2 cellular contexts compared by ENCODE assay signal in the genomic region with DNA sequence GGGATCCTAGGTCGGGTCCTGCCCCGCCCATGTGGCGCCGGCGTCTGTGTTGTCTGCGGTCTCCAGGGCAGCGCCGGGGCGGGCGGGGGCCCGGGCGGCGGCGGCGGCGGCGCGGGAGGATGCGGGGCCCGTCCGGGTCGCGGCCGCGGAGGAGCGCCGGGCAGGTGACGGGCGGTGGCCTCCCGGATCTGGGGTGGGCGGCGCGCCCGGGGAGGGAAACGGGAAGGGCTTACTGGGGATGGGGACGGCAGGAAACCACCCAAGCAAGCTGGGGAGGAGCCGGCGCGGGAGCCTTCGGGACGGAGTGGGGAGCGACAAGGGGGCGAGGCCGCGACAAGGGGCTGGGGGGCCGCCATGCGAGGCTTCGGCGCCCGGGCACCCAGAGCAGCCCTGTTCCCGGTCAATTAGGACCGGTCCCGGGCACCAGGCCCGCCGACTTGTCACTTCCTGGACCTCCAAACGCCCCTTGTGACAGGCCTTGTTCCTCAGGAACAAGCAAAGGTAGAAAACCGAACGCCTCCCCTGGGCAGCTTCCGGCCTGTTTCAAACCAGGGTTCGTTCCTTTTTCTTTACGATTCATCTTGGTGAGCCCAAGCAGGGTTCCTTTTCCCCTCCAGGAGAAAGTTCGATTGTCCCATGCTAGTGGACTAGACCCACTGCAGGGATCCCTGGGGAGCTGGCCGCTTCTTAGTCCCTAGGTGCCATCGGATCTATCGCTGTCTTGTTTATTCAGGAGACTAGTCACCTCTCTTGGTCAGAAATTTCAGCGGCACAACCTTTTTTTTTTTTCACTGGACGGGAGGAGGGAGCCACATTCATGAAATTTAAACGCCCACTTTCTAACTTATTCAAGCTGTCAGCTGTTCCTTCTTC.
A peak's percentile ranks its signal among the peaks of the same experiment; 100 is the strongest.
TF ChIP-seq lines count a peak whose summit lies in the region.

No MANE protein-coding gene starts in this region.

TF ChIP-seq in HCT116, 20 proteins besides CTCF, POLR2A, EP300 and RAD21:
- peak; percentile 53; the same call in 1 of the 2 replicates for TF ChIP-seq SIN3A (IDR thresholded peaks at IDR 0.05; ENCODE audit: low read depth)
- peak; percentile 85 for TF ChIP-seq ZFX (IDR thresholded peaks at IDR 0.05)
- TF ChIP-seq SP1 (IDR thresholded peaks at IDR 0.05; ENCODE audit: low read depth), result peak; percentile 42; the same call in 1 of the 2 replicates
- TF ChIP-seq CEBPB (IDR thresholded peaks at IDR 0.05; ENCODE audit: low read depth), result no peak
- TF ChIP-seq FOSL1 (IDR thresholded peaks at IDR 0.05; ENCODE audit: low read depth), result no peak
- TF ChIP-seq ELF1 (IDR thresholded peaks at IDR 0.05; ENCODE audit: borderline replicate concordance, low read depth), result peak; percentile 29; the same call in 1 of the 2 replicates
- peak; percentile 29; the same call in 1 of the 2 replicates for TF ChIP-seq EGR1 (IDR thresholded peaks at IDR 0.05; ENCODE audit: low read depth)
- peak; percentile 51 for TF ChIP-seq POLR2AphosphoS5 (IDR thresholded peaks at IDR 0.05; ENCODE audit: low read depth, low read length)
- TF ChIP-seq JUND (IDR thresholded peaks at IDR 0.05), result peak; percentile 38; the same call in 1 of the 2 replicates

TF ChIP-seq in neural cell, 6 proteins besides CTCF, POLR2A, EP300 and RAD21:
- TF ChIP-seq MXI1 (conservative IDR thresholded peaks at IDR 0.05; ENCODE audit: poor library complexity, severe bottlenecking) (no peak), TAF1 (IDR thresholded peaks at IDR 0.05; ENCODE audit: low read depth) (peak; percentile 7), SMC3 (conservative IDR thresholded peaks at IDR 0.05; ENCODE audit: poor library complexity) (no peak)
- TF ChIP-seq, protein P1, sequence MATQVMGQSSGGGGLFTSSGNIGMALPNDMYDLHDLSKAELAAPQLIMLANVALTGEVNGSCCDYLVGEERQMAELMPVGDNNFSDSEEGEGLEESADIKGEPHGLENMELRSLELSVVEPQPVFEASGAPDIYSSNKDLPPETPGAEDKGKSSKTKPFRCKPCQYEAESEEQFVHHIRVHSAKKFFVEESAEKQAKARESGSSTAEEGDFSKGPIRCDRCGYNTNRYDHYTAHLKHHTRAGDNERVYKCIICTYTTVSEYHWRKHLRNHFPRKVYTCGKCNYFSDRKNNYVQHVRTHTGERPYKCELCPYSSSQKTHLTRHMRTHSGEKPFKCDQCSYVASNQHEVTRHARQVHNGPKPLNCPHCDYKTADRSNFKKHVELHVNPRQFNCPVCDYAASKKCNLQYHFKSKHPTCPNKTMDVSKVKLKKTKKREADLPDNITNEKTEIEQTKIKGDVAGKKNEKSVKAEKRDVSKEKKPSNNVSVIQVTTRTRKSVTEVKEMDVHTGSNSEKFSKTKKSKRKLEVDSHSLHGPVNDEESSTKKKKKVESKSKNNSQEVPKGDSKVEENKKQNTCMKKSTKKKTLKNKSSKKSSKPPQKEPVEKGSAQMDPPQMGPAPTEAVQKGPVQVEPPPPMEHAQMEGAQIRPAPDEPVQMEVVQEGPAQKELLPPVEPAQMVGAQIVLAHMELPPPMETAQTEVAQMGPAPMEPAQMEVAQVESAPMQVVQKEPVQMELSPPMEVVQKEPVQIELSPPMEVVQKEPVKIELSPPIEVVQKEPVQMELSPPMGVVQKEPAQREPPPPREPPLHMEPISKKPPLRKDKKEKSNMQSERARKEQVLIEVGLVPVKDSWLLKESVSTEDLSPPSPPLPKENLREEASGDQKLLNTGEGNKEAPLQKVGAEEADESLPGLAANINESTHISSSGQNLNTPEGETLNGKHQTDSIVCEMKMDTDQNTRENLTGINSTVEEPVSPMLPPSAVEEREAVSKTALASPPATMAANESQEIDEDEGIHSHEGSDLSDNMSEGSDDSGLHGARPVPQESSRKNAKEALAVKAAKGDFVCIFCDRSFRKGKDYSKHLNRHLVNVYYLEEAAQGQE (IDR thresholded peaks at IDR 0.05; ENCODE audit: borderline replicate concordance), result no peak
